In the genomic region with DNA sequence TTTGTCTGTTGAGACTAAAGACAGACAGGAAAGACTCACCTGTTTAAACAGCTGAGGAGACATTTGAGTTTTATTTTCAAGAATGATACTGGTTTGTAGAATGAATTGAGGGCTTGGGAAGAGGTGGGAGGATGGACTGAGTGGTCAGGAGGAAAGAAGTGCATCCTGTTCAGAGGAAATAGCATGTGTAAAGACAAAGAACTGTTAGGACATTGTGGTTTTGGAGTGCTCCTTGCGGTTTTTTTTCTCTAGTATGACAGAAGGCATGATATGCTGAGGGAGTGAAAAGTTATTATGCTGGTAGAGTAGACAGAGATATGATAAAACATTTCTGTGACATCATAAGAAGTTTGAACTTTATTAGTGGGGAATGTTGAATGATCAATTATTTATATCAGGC, we compare ENCODE assay signal across 23 cellular contexts.
DNase-seq lines count a peak whose midpoint lies in the region; ATAC-seq and TF ChIP-seq lines count a peak whose summit lies in the region.
"Had no signal": no experiment of that assay in that cellular context is flagged by ENCODE, and none has a peak within 500 bp of the region (broad histone marks: within the 10 kb centered on the region; RNA-seq: fewer than 3 reads in every experiment).

No MANE protein-coding gene starts in this region.

- H3K4me3 ChIP-seq in KMS-11 (IDR thresholded peaks at IDR 0.05; ENCODE audit: insufficient read depth, low read depth, low read length) = no peak overlapping the region
- no peak overlapping the region for H3K4me3 ChIP-seq in neural progenitor cell
- no peak overlapping the region for H3K4me3 ChIP-seq in uterus
- H3K4me3 ChIP-seq: GM23248, SJCRH30 had no signal

- peak; percentile 21 for DNase-seq in SKM-1 treated with dmso at 0.1 percent for 144 hours (lab: John Stamatoyannopoulos, UW; ENCODE audit: unreplicated experiment)
- no peak for DNase-seq in SKM-1 (lab: John Stamatoyannopoulos, UW; ENCODE audit: unreplicated experiment)
- peak; percentile 9 for DNase-seq in RPMI8226
- no peak for DNase-seq in neural progenitor cell (ENCODE audit: low spot score)
- DNase-seq in SW 1271 (lab: John Stamatoyannopoulos, UW) = no peak
- no peak for DNase-seq in uterus
- DNase-seq: 8988T; AML-193; CD8-positive, alpha-beta T cell; DND-41; GM23248; HCEC 1CT; IMR-90; Karpas-422; MM.1S; NCI-H1105 treated with DMSO at 0.1 percent for 48 hours; NCI-H1694; NCI-H446; NCI-H526 treated with DMSO at 0.1 percent for 48 hours; T-helper 2 cell had no signal

- H3K4me3 Mint-ChIP-seq in neural progenitor cell = no peak overlapping the region
- H3K4me3 Mint-ChIP-seq: CD8-positive, alpha-beta T cell had no signal

- TF ChIP-seq CTCF in KMS-11 (conservative IDR thresholded peaks at IDR 0.05; ENCODE audit: low read depth, low read length) = no peak
- TF ChIP-seq CTCF in neural progenitor cell (IDR thresholded peaks at IDR 0.05) = no peak
- no peak for TF ChIP-seq CTCF in uterus (IDR thresholded peaks at IDR 0.05)

- H3K27me3 ChIP-seq in KMS-11 (ENCODE audit: insufficient read depth, low read depth) (no peaks in the 10 kb centered on the region), neural progenitor cell (no peaks in the 10 kb centered on the region), uterus (no peaks in the 10 kb centered on the region)
- H3K27me3 ChIP-seq: SJCRH30 had no signal

- H3K36me3 ChIP-seq in KMS-11 (ENCODE audit: insufficient read depth) = no peaks in the 10 kb centered on the region
- H3K36me3 ChIP-seq in neural progenitor cell = no peaks in the 10 kb centered on the region
- no peaks in the 10 kb centered on the region for H3K36me3 ChIP-seq in uterus
- H3K36me3 ChIP-seq: SJCRH30 had no signal

- H3K4me2 ChIP-seq in KMS-11 = 0 out of 2 replicates have a peak overlapping the region, but pooled peaks have one; percentile 11
- no peak overlapping the region for H3K4me2 ChIP-seq in neural progenitor cell

- H3K9me3 ChIP-seq in neural progenitor cell (ENCODE audit: low read depth) (no peaks in the 10 kb centered on the region), uterus (no peaks in the 10 kb centered on the region)
- H3K9me3 ChIP-seq: SJCRH30 had no signal

- H3K27ac ChIP-seq in KMS-11 (no peak overlapping the region), neural progenitor cell (no peak overlapping the region), uterus (no peak overlapping the region)
- H3K27ac ChIP-seq: GM23248, SJCRH30 had no signal

- no peak overlapping the region for H2AFZ ChIP-seq in KMS-11 (ENCODE audit: low read depth)
- peak overlapping the region; percentile 45 for H2AFZ ChIP-seq in neural progenitor cell (replicated peaks)
- H2AFZ ChIP-seq: GM23248 had no signal

- H3K4me1 Mint-ChIP-seq in neural progenitor cell = peaks cover 4% of the 10 kb centered on the region

- no peaks in the 10 kb centered on the region for H3F3A ChIP-seq in neural progenitor cell (ENCODE audit: low read depth)

- H3K27me3 Mint-ChIP-seq in neural progenitor cell (ENCODE audit: insufficient read depth, low read depth) = no peaks in the 10 kb centered on the region

- H3K27ac Mint-ChIP-seq in neural progenitor cell = no peak overlapping the region
- H3K27ac Mint-ChIP-seq: CD8-positive, alpha-beta T cell had no signal

- H4K20me1 ChIP-seq in KMS-11 (ENCODE audit: insufficient read depth) (no peaks in the 10 kb centered on the region), neural progenitor cell (ENCODE audit: low read depth) (no peaks in the 10 kb centered on the region)

- TF ChIP-seq POLR2A in uterus (IDR thresholded peaks at IDR 0.05) = no peak

- intact Hi-C loops in uterus (cut with DNase I; ENCODE audit: low total_unique reads) = no loop called here

- H3K9me3 Mint-ChIP-seq in neural progenitor cell = peaks cover 4% of the 10 kb centered on the region

- no peak for ATAC-seq in GM19397 (IDR thresholded peaks at IDR 0.05; ENCODE audit: unreplicated experiment)
- ATAC-seq: CD8-positive, alpha-beta T cell had no signal

- H3K9ac ChIP-seq in KMS-11 = no peak overlapping the region
- no peak overlapping the region for H3K9ac ChIP-seq in neural progenitor cell
- H3K9ac ChIP-seq: GM23248 had no signal

- H3K4me1 ChIP-seq in KMS-11 (ENCODE audit: low read depth, poor library complexity, severe bottlenecking) = peaks cover 12% of the 10 kb centered on the region
- H3K4me1 ChIP-seq in neural progenitor cell = no peaks in the 10 kb centered on the region
- H3K4me1 ChIP-seq in uterus = no peaks in the 10 kb centered on the region
- H3K4me1 ChIP-seq: SJCRH30 had no signal

- H3K79me2 ChIP-seq in KMS-11 (ENCODE audit: insufficient read depth, low read depth) (no peaks in the 10 kb centered on the region), neural progenitor cell (ENCODE audit: low read depth) (no peaks in the 10 kb centered on the region)

- peaks cover 2% of the 10 kb centered on the region for H3K36me3 Mint-ChIP-seq in neural progenitor cell
- H3K36me3 Mint-ChIP-seq: CD8-positive, alpha-beta T cell had no signal

Comparison
In these comparisons a context has a peak if more than half of its experiments do, and no peak if none do; other contexts are left out.
1. DNase-seq: peak in SKM-1 treated with dmso at 0.1 percent for 144 hours (single experiment) and RPMI8226 (single experiment); none in SKM-1 (single experiment), neural progenitor cell (single experiment), SW 1271 (0 of 2) and uterus (0 of 2).